Comparison of ENCODE assay signal across 18 cellular contexts in genomic region chr21:16455526-16455925, GRCh38.
A peak's percentile ranks its signal among the peaks of the same experiment; 100 is the strongest.
DNase-seq lines count a peak whose midpoint lies in the region; ATAC-seq and TF ChIP-seq lines count a peak whose summit lies in the region.
"Had no signal": no experiment of that assay in that cellular context is flagged by ENCODE, and none has a peak within 500 bp of the region (broad histone marks: within the 10 kb centered on the region; RNA-seq: fewer than 3 reads in every experiment).

No MANE protein-coding gene starts in this region.

- intact Hi-C loops in left ventricle myocardium inferior (cut with micrococcal nuclease) (no loop called here), left cardiac atrium (cut with DNase I) (loop anchor here in 1 of 2 donors (5.0 kb wide), 1 partner anchor 82 kb away; no protein-coding TSS in a partner anchor), dorsolateral prefrontal cortex (cut with DNase I) (loop anchor here (5.0 to 10.0 kb wide), 3 partner anchors 77 to 129 kb away; no protein-coding TSS in a partner anchor), aorta (cut with DNase I) (no loop called here)

- H3K9me3 ChIP-seq in left ventricle myocardium inferior (replicated peaks), result no peaks in the 10 kb centered on the region
- H3K9me3 ChIP-seq in neuron (ENCODE audit: low read length), result no peaks in the 10 kb centered on the region
- no peaks in the 10 kb centered on the region for H3K9me3 ChIP-seq in aorta (ENCODE audit: control insufficient read depth, low read length)
- H3K9me3 ChIP-seq: MG63, sigmoid colon, transverse colon had no signal

- H3K27me3 ChIP-seq in left ventricle myocardium inferior (ENCODE audit: low read depth), result no peaks in the 10 kb centered on the region
- no peaks in the 10 kb centered on the region for H3K27me3 ChIP-seq in dorsolateral prefrontal cortex
- H3K27me3 ChIP-seq in neuron (ENCODE audit: insufficient read depth, low read length), result no peaks in the 10 kb centered on the region
- no peaks in the 10 kb centered on the region for H3K27me3 ChIP-seq in aorta (ENCODE audit: control insufficient read depth in 1 of 2, insufficient read depth in 2 of 2, low read length in 1 of 2)
- H3K27me3 ChIP-seq: MG63, sigmoid colon, transverse colon had no signal

- H3K4me1 ChIP-seq in left ventricle myocardium inferior (peaks cover 81% of the 10 kb centered on the region), neuron (ENCODE audit: insufficient read depth, low read length) (peaks cover 35% of the 10 kb centered on the region), aorta (ENCODE audit: control insufficient read depth in 1 of 2, insufficient read depth in 2 of 2, low read length in 2 of 2) (peaks cover 0 to 3% of the 10 kb centered on the region in 2 donors)

- H3K4me3 ChIP-seq in left ventricle myocardium inferior, result no peak overlapping the region
- H3K4me3 ChIP-seq in dorsolateral prefrontal cortex, result peak overlapping the region in 58 of 59 donors; percentile 2 to 63 (median 42)
- peak overlapping the region; percentile 41 for H3K4me3 ChIP-seq in neuron (ENCODE audit: low read length)
- H3K4me3 ChIP-seq in aorta (ENCODE audit: low read length in 2 of 2), result no peak overlapping the region
- H3K4me3 ChIP-seq: MG63, transverse colon had no signal

- no peak for DNase-seq in left ventricle myocardium inferior
- DNase-seq in left cardiac atrium, result no peak
- DNase-seq in dorsolateral prefrontal cortex, result no peak
- no peak for DNase-seq in aorta
- DNase-seq in stimulated activated CD4-positive, alpha-beta T cell treated with anti-CD3 and anti-CD28 coated beads, Interleukin-4, amount 100 ng/mL, for 4 hours, result no peak
- no peak for DNase-seq in germinal center (ENCODE audit: low spot score)
- DNase-seq in CD1c-positive myeloid dendritic cell (ENCODE audit: extremely low spot score), result no peak
- DNase-seq: activated CD4-positive, alpha-beta T cell treated with anti-CD3 and anti-CD28 coated beads for 36 hours; cortex of kidney; KBM-7; MG63; NCI-H2029; NCI-H226; SHP77 treated with DMSO at 0.1 percent for 48 hours; sigmoid colon; stimulated activated CD4-positive, alpha-beta T cell treated with anti-CD3 and anti-CD28 coated beads, Interleukin-4, amount 100 ng/mL, for 1 hour; transverse colon had no signal

- TF ChIP-seq CTCF in left ventricle myocardium inferior (IDR thresholded peaks at IDR 0.05; ENCODE audit: borderline replicate concordance) (no peak), dorsolateral prefrontal cortex (IDR thresholded peaks at IDR 0.05 in 54 of 56, conservative IDR thresholded peaks at IDR 0.05 in 2 of 56; ENCODE audit: low read depth in 1 of 56, partially characterized antibody in 56 of 56) (peak in 1 of 56 donors; percentile 5)

- WGBS in aorta, 2 donors, result 86 to 92% methylated on average over 2 of the region's 2 CpGs

- H3K27ac ChIP-seq in left ventricle myocardium inferior (replicated peaks) (peak overlapping the region; percentile 77), dorsolateral prefrontal cortex (peak overlapping the region in 38 of 59 donors; percentile 1 to 70 (median 44)), aorta (ENCODE audit: low read depth in 1 of 2, low read length in 2 of 2) (no peak overlapping the region)
- H3K27ac ChIP-seq: sigmoid colon, transverse colon had no signal

- H3K36me3 ChIP-seq in left ventricle myocardium inferior (no peaks in the 10 kb centered on the region), neuron (ENCODE audit: insufficient read depth, low read length) (no peaks in the 10 kb centered on the region), aorta (ENCODE audit: control insufficient read depth in 1 of 2, insufficient read depth in 2 of 2, low read length in 1 of 2) (no peaks in the 10 kb centered on the region)
- H3K36me3 ChIP-seq: sigmoid colon, transverse colon had no signal

- H2AFZ ChIP-seq in neuron (ENCODE audit: low read depth, low read length), result peak overlapping the region; percentile 68

- ATAC-seq in left cardiac atrium (no peak), aorta (ENCODE audit: low FRiP score) (no peak)
- ATAC-seq: activated CD4-positive, alpha-beta T cell treated with anti-CD3 and anti-CD28 coated beads for 36 hours had no signal

Comparison
In these comparisons a context has a peak if more than half of its experiments do, and no peak if none do; other contexts are left out.
1. H3K27ac ChIP-seq: peak in left ventricle myocardium inferior (single experiment) and dorsolateral prefrontal cortex (38 of 59); none in aorta (0 of 2).
2. H3K4me3 ChIP-seq: peak in dorsolateral prefrontal cortex (58 of 59) and neuron (single experiment); none in left ventricle myocardium inferior (single experiment) and aorta (0 of 2).
3. intact Hi-C loops: an anchor here in dorsolateral prefrontal cortex (5.0 to 10.0 kb wide); none called in left ventricle myocardium inferior and aorta.